1 cellular context compared by ENCODE assay signal in the genomic region with DNA sequence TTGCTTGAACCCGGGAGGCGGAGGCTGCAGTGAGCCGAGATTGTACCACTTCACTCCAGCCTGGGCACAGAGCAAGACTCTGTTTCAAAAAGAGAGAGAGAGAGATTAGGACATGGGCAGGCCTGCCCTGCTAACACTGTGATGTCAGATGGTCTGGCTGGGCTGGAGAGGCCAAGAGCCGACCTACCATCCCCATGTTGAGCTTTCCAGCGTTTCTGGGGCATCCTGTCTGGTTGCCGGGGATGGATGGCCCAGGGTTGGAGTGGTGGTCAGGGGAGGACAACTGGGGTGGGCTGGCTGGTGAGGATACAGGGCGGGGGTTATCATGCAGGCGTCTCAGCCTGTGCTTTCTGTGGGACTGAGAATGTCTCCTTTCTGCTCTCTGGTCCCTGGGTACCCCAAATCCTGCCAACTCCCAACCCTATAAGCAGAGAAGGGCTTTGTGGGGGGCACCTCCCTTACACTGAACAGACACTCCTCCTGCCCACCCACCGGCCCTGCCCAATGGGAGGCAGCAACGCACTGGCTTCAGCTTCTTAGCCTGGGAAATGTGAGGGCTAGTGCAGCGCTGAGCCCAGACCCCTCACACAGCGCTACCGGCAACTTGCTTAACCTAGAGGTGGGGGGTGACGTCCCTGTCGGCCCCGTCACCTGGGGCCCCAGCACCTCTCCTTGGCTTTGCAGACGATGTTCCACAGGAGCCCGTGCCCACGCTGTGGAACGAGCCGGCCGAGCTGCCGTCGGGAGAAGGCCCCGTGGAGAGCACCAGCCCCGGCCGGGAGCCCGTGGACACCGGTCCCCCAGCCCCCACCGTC.
TF ChIP-seq lines count a peak whose summit lies in the region.

No MANE protein-coding gene starts in this region.

TF ChIP-seq in HepG2, 621 proteins besides CTCF, POLR2A, EP300 and RAD21 (continued from another document and continues in another):
- TF ChIP-seq, protein P1, sequence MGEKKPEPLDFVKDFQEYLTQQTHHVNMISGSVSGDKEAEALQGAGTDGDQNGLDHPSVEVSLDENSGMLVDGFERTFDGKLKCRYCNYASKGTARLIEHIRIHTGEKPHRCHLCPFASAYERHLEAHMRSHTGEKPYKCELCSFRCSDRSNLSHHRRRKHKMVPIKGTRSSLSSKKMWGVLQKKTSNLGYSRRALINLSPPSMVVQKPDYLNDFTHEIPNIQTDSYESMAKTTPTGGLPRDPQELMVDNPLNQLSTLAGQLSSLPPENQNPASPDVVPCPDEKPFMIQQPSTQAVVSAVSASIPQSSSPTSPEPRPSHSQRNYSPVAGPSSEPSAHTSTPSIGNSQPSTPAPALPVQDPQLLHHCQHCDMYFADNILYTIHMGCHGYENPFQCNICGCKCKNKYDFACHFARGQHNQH (CRISPR knock-in tag; IDR thresholded peaks at IDR 0.05), result no peak
- TF ChIP-seq CHD4 (IDR thresholded peaks at IDR 0.05; ENCODE audit: borderline replicate concordance, low read length), result no peak
- TF ChIP-seq MIER2 (CRISPR knock-in tag; IDR thresholded peaks at IDR 0.05), result no peak
- TF ChIP-seq, protein P2, sequence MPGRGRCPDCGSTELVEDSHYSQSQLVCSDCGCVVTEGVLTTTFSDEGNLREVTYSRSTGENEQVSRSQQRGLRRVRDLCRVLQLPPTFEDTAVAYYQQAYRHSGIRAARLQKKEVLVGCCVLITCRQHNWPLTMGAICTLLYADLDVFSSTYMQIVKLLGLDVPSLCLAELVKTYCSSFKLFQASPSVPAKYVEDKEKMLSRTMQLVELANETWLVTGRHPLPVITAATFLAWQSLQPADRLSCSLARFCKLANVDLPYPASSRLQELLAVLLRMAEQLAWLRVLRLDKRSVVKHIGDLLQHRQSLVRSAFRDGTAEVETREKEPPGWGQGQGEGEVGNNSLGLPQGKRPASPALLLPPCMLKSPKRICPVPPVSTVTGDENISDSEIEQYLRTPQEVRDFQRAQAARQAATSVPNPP (CRISPR knock-in tag; IDR thresholded peaks at IDR 0.05), result no peak
- TF ChIP-seq, protein P3, sequence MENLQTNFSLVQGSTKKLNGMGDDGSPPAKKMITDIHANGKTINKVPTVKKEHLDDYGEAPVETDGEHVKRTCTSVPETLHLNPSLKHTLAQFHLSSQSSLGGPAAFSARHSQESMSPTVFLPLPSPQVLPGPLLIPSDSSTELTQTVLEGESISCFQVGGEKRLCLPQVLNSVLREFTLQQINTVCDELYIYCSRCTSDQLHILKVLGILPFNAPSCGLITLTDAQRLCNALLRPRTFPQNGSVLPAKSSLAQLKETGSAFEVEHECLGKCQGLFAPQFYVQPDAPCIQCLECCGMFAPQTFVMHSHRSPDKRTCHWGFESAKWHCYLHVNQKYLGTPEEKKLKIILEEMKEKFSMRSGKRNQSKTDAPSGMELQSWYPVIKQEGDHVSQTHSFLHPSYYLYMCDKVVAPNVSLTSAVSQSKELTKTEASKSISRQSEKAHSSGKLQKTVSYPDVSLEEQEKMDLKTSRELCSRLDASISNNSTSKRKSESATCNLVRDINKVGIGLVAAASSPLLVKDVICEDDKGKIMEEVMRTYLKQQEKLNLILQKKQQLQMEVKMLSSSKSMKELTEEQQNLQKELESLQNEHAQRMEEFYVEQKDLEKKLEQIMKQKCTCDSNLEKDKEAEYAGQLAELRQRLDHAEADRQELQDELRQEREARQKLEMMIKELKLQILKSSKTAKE (CRISPR knock-in tag; IDR thresholded peaks at IDR 0.05; ENCODE audit: borderline replicate concordance), result no peak
- TF ChIP-seq ZKSCAN8 (CRISPR knock-in tag; IDR thresholded peaks at IDR 0.05; ENCODE audit: borderline replicate concordance), result no peak
- no peak for TF ChIP-seq ZNF432 (CRISPR knock-in tag; IDR thresholded peaks at IDR 0.05; ENCODE audit: borderline replicate concordance)
- TF ChIP-seq ZNF644 (CRISPR knock-in tag; IDR thresholded peaks at IDR 0.05; ENCODE audit: low read depth), result no peak
- 0 out of 2 replicates have a peak, but pooled peaks have one; percentile 5 for TF ChIP-seq SPEN (CRISPR knock-in tag; IDR thresholded peaks at IDR 0.05; ENCODE audit: low read depth)
- TF ChIP-seq ZNF543 (CRISPR knock-in tag; IDR thresholded peaks at IDR 0.05), result 0 out of 2 replicates have a peak, but pooled peaks have one; percentile 35
- TF ChIP-seq, protein P4, sequence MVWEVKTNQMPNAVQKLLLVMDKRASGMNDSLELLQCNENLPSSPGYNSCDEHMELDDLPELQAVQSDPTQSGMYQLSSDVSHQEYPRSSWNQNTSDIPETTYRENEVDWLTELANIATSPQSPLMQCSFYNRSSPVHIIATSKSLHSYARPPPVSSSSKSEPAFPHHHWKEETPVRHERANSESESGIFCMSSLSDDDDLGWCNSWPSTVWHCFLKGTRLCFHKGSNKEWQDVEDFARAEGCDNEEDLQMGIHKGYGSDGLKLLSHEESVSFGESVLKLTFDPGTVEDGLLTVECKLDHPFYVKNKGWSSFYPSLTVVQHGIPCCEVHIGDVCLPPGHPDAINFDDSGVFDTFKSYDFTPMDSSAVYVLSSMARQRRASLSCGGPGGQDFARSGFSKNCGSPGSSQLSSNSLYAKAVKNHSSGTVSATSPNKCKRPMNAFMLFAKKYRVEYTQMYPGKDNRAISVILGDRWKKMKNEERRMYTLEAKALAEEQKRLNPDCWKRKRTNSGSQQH (CRISPR knock-in tag; IDR thresholded peaks at IDR 0.05; ENCODE audit: low read depth), result no peak
- peak; percentile 18; the same call in 1 of the 2 replicates for TF ChIP-seq CBFB (CRISPR knock-in tag; IDR thresholded peaks at IDR 0.05)
- TF ChIP-seq KDM5B (CRISPR knock-in tag; IDR thresholded peaks at IDR 0.05; ENCODE audit: borderline replicate concordance), result no peak
- TF ChIP-seq ARNT (IDR thresholded peaks at IDR 0.05), result no peak
- TF ChIP-seq LCORL (IDR thresholded peaks at IDR 0.05), result no peak
- TF ChIP-seq LCORL (CRISPR knock-in tag; IDR thresholded peaks at IDR 0.05), result no peak
- TF ChIP-seq ZNF703 (CRISPR knock-in tag; IDR thresholded peaks at IDR 0.05; ENCODE audit: borderline replicate concordance), result no peak
- TF ChIP-seq XBP1 (CRISPR knock-in tag; IDR thresholded peaks at IDR 0.05), result no peak
- no peak for TF ChIP-seq ZNF607 (CRISPR knock-in tag; IDR thresholded peaks at IDR 0.05; ENCODE audit: borderline replicate concordance)
- no peak for TF ChIP-seq ELF1 (CRISPR knock-in tag; IDR thresholded peaks at IDR 0.05)
- TF ChIP-seq, protein P5, sequence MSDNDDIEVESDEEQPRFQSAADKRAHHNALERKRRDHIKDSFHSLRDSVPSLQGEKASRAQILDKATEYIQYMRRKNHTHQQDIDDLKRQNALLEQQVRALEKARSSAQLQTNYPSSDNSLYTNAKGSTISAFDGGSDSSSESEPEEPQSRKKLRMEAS (IDR thresholded peaks at IDR 0.05), result no peak
- TF ChIP-seq ZSCAN29 (CRISPR knock-in tag; conservative IDR thresholded peaks at IDR 0.05), result no peak
- no peak for TF ChIP-seq CHD2 (IDR thresholded peaks at IDR 0.05; ENCODE audit: low read depth, low read length)
- no peak for TF ChIP-seq ZNF749 (CRISPR knock-in tag; IDR thresholded peaks at IDR 0.05; ENCODE audit: borderline replicate concordance)
- no peak for TF ChIP-seq ZNF10 (CRISPR knock-in tag; IDR thresholded peaks at IDR 0.05; ENCODE audit: borderline replicate concordance, low read depth)
- TF ChIP-seq, protein P6, sequence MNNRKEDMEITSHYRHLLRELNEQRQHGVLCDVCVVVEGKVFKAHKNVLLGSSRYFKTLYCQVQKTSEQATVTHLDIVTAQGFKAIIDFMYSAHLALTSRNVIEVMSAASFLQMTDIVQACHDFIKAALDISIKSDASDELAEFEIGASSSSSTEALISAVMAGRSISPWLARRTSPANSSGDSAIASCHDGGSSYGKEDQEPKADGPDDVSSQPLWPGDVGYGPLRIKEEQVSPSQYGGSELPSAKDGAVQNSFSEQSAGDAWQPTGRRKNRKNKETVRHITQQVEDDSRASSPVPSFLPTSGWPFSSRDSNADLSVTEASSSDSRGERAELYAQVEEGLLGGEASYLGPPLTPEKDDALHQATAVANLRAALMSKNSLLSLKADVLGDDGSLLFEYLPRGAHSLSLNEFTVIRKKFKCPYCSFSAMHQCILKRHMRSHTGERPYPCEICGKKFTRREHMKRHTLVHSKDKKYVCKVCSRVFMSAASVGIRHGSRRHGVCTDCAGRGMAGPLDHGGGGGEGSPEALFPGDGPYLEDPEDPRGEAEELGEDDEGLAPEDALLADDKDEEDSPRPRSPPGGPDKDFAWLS (CRISPR knock-in tag; IDR thresholded peaks at IDR 0.05; ENCODE audit: borderline replicate concordance), result no peak
- TF ChIP-seq ZNF75D (CRISPR knock-in tag; IDR thresholded peaks at IDR 0.05; ENCODE audit: borderline replicate concordance), result no peak
- no peak for TF ChIP-seq ZFP41 (CRISPR knock-in tag; IDR thresholded peaks at IDR 0.05; ENCODE audit: borderline replicate concordance)
- no peak for TF ChIP-seq TBP (CRISPR knock-in tag; IDR thresholded peaks at IDR 0.05)
- no peak for TF ChIP-seq TARDBP (CRISPR knock-in tag; IDR thresholded peaks at IDR 0.05)
- peak; percentile 21; the same call in 1 of the 2 replicates for TF ChIP-seq RXRA (CRISPR knock-in tag; IDR thresholded peaks at IDR 0.05)
- no peak for TF ChIP-seq JUND (CRISPR knock-in tag; IDR thresholded peaks at IDR 0.05)
- TF ChIP-seq RORA (CRISPR knock-in tag; IDR thresholded peaks at IDR 0.05), result no peak
- TF ChIP-seq IRX3 (CRISPR knock-in tag; IDR thresholded peaks at IDR 0.05; ENCODE audit: borderline replicate concordance, low read depth), result no peak
- TF ChIP-seq ZNF441 (CRISPR knock-in tag; IDR thresholded peaks at IDR 0.05; ENCODE audit: borderline replicate concordance), result no peak
- TF ChIP-seq ZNF274 (CRISPR knock-in tag; IDR thresholded peaks at IDR 0.05), result peak; percentile 70; the same call in 1 of the 2 replicates
- TF ChIP-seq, protein P7, sequence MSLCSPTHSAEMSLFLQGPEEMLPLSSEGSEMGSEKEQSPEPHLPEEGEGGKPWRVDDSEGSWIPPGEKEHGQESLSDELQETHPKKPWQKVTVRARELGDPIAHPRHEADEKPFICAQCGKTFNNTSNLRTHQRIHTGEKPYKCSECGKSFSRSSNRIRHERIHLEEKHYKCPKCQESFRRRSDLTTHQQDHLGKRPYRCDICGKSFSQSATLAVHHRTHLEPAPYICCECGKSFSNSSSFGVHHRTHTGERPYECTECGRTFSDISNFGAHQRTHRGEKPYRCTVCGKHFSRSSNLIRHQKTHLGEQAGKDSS (CRISPR knock-in tag; IDR thresholded peaks at IDR 0.05; ENCODE audit: borderline replicate concordance, low read depth), result 0 out of 2 replicates have a peak, but pooled peaks have one; percentile 15
- TF ChIP-seq MAZ (IDR thresholded peaks at IDR 0.05; ENCODE audit: borderline replicate concordance, low read depth, low read length), result no peak
- TF ChIP-seq MAZ (CRISPR knock-in tag; IDR thresholded peaks at IDR 0.05; ENCODE audit: low read depth), result no peak
- TF ChIP-seq, protein P8, sequence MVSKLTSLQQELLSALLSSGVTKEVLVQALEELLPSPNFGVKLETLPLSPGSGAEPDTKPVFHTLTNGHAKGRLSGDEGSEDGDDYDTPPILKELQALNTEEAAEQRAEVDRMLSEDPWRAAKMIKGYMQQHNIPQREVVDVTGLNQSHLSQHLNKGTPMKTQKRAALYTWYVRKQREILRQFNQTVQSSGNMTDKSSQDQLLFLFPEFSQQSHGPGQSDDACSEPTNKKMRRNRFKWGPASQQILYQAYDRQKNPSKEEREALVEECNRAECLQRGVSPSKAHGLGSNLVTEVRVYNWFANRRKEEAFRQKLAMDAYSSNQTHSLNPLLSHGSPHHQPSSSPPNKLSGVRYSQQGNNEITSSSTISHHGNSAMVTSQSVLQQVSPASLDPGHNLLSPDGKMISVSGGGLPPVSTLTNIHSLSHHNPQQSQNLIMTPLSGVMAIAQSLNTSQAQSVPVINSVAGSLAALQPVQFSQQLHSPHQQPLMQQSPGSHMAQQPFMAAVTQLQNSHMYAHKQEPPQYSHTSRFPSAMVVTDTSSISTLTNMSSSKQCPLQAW (CRISPR knock-in tag; IDR thresholded peaks at IDR 0.05), result no peak
- TF ChIP-seq ZNF652 (CRISPR knock-in tag; IDR thresholded peaks at IDR 0.05; ENCODE audit: borderline replicate concordance, low read depth), result no peak
- TF ChIP-seq, protein P9, sequence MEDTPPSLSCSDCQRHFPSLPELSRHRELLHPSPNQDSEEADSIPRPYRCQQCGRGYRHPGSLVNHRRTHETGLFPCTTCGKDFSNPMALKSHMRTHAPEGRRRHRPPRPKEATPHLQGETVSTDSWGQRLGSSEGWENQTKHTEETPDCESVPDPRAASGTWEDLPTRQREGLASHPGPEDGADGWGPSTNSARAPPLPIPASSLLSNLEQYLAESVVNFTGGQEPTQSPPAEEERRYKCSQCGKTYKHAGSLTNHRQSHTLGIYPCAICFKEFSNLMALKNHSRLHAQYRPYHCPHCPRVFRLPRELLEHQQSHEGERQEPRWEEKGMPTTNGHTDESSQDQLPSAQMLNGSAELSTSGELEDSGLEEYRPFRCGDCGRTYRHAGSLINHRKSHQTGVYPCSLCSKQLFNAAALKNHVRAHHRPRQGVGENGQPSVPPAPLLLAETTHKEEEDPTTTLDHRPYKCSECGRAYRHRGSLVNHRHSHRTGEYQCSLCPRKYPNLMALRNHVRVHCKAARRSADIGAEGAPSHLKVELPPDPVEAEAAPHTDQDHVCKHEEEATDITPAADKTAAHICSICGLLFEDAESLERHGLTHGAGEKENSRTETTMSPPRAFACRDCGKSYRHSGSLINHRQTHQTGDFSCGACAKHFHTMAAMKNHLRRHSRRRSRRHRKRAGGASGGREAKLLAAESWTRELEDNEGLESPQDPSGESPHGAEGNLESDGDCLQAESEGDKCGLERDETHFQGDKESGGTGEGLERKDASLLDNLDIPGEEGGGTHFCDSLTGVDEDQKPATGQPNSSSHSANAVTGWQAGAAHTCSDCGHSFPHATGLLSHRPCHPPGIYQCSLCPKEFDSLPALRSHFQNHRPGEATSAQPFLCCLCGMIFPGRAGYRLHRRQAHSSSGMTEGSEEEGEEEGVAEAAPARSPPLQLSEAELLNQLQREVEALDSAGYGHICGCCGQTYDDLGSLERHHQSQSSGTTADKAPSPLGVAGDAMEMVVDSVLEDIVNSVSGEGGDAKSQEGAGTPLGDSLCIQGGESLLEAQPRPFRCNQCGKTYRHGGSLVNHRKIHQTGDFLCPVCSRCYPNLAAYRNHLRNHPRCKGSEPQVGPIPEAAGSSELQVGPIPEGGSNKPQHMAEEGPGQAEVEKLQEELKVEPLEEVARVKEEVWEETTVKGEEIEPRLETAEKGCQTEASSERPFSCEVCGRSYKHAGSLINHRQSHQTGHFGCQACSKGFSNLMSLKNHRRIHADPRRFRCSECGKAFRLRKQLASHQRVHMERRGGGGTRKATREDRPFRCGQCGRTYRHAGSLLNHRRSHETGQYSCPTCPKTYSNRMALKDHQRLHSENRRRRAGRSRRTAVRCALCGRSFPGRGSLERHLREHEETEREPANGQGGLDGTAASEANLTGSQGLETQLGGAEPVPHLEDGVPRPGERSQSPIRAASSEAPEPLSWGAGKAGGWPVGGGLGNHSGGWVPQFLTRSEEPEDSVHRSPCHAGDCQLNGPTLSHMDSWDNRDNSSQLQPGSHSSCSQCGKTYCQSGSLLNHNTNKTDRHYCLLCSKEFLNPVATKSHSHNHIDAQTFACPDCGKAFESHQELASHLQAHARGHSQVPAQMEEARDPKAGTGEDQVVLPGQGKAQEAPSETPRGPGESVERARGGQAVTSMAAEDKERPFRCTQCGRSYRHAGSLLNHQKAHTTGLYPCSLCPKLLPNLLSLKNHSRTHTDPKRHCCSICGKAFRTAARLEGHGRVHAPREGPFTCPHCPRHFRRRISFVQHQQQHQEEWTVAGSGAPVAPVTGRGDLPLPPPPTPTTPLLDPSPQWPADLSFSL (CRISPR knock-in tag; IDR thresholded peaks at IDR 0.05), result no peak
